23 cellular contexts compared by ENCODE assay signal in the genomic region with DNA sequence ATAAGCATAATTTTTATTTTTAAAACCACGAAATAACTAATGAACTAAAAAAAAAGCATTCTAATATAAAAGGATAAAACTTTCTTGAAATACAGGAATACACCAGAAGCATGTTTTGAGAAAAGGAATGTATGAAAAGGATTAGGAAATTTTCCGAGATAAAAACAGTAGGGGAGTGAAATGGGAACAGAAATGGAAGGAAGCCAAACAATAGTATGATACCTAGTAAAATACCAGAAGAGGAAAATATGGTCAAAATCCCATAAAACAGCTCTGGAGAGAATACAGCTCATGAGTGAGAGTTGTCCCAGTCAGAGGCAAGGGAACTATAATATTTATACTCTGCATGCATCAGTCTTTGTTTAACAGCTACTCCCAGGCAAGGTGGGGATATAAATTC.
"Had no signal": no experiment of that assay in that cellular context is flagged by ENCODE, and none has a peak within 500 bp of the region (broad histone marks: within the 10 kb centered on the region; RNA-seq: fewer than 3 reads in every experiment).

No MANE protein-coding gene starts in this region.

- H2AFZ ChIP-seq: PC-9 had no signal

- H3K4me3 ChIP-seq: cardiac muscle cell, PC-9 had no signal

- H3K36me3 ChIP-seq: brain microvascular endothelial cell, cardiac muscle cell had no signal

- H3K4me2 ChIP-seq: PC-9 had no signal

- DNase-seq: activated B cell treated with CpG ODN at 0.5 μM for 24 hours; activated CD4-positive, alpha-beta T cell treated with anti-CD3 and anti-CD28 coated beads for 1 hour; activated CD4-positive, alpha-beta T cell treated with anti-CD3 and anti-CD28 coated beads, Interleukin-2, amount 10 ng/mL, durations not matched to agents 24 days and 14 days; activated CD4-positive, alpha-beta T cell treated with anti-CD3 and anti-CD28 coated beads, Interleukin-2, amount 50 U/mL, for 48 hours; activated CD8-positive, alpha-beta memory T cell treated with anti-CD3 and anti-CD28 coated beads, Interleukin-2, amount 10 ng/mL, durations not matched to agents 7 days and 5 days; activated effector memory CD4-positive, alpha-beta T cell treated with anti-CD3 and anti-CD28 coated beads, Interleukin-2, amount 50 U/mL, for 16 hours; activated naive CD4-positive, alpha-beta T cell treated with Interleukin-2 at 50 U/mL for 16 hours; activated naive CD8-positive, alpha-beta T cell treated with anti-CD3 and anti-CD28 coated beads, Interleukin-2, amount 50 U/mL, for 24 hours; activated T-cell treated with anti-CD3 and anti-CD28 coated beads, Interleukin-2, amount 50 U/mL, for 4 hours; brain microvascular endothelial cell; MM.1S; NCI-H1105; NCI-H1436 treated with DMSO at 0.1 percent for 48 hours; NCI-H187; NCI-H2081; NCI-H446; NCI-H524; PC-9; SHP77 treated with DMSO at 0.1 percent for 48 hours; T-helper 17 cell; T-helper 9 cell had no signal

- H3K27me3 ChIP-seq: brain microvascular endothelial cell, cardiac muscle cell had no signal

- ATAC-seq: activated CD8-positive, alpha-beta memory T cell treated with anti-CD3 and anti-CD28 coated beads, Interleukin-2, amount 10 ng/mL, durations not matched to agents 7 days and 5 days; activated naive CD4-positive, alpha-beta T cell treated with anti-CD3 and anti-CD28 coated beads, Interleukin-2, amount 50 U/mL, for 72 hours; activated naive CD8-positive, alpha-beta T cell treated with anti-CD3 and anti-CD28 coated beads, Interleukin-2, amount 50 U/mL, for 24 hours; activated T-cell treated with anti-CD3 and anti-CD28 coated beads, Interleukin-2, amount 50 U/mL, for 4 hours; T-helper 17 cell had no signal

- H3K27ac ChIP-seq: brain microvascular endothelial cell, cardiac muscle cell, PC-9 had no signal
